ENCODE assay signal across 39 cellular contexts in the genomic region with DNA sequence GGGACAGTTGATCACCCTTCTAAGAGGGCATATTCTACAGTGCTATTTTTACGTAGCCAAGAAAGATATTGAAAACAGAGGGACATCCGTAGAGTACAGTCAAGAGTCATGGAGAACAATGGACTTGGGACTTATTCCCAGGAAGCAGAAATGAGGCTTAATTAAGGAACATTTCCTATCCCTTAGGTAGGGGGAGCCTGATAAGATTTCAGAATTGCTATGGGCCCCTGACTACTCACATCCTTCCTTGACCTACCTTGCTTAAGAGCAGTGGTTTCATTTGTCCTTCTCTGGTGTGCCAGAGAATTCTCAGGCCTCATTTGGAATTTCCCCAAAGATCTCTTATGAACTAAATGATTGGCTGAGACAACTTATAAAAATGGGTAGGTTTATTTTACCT.
"Had no signal": no experiment of that assay in that cellular context is flagged by ENCODE, and none has a peak within 500 bp of the region (broad histone marks: within the 10 kb centered on the region; RNA-seq: fewer than 3 reads in every experiment).

No MANE protein-coding gene starts in this region.

- FAIRE-seq: astrocyte, bronchial epithelial cell had no signal

- H3K4me3 Mint-ChIP-seq: activated naive CD4-positive, alpha-beta T cell treated with anti-CD3 and anti-CD28 coated beads for 36 hours; activated naive CD4-positive, alpha-beta T cell treated with anti-CD3 and anti-CD28 coated beads, Interleukin-2, amount 10 ng/mL, durations not matched to agents 7 days and 5 days; activated naive CD4-positive, alpha-beta T cell treated with anti-CD3 and anti-CD28 coated beads, Interleukin-2, amount 50 U/mL, for 24 hours; activated naive CD8-positive, alpha-beta T cell; activated naive CD8-positive, alpha-beta T cell treated with anti-CD3 and anti-CD28 coated beads for 36 hours; activated naive CD8-positive, alpha-beta T cell treated with anti-CD3 and anti-CD28 coated beads, Interleukin-2, amount 10 ng/mL, durations not matched to agents 7 days and 5 days; activated naive CD8-positive, alpha-beta T cell treated with anti-CD3 and anti-CD28 coated beads, Interleukin-2, amount 50 U/mL, for 24 hours; activated T-cell treated with anti-CD3 and anti-CD28 coated beads, Interleukin-2, amount 50 U/mL, for 24 hours; activated T-cell treated with anti-CD3 and anti-CD28 coated beads, Interleukin-2, amount 50 U/mL, for 4 hours; activated T-cell treated with anti-CD3 and anti-CD28 coated beads, Interleukin-2, amount 50 U/mL, for 72 hours; activated T-helper 1 cell treated with anti-CD3 and anti-CD28 coated beads, Interleukin-12 subunit alpha, Interleukin-12 subunit beta, Interleukin-2, Interleukin-4 antibody, amounts not matched to agents 30 ng/mL and 10 ng/mL and 1 ng/mL, durations not matched to agents 14 hours and 24 hours and 36 hours; activated T-helper 17 cell treated with anti-CD3 and anti-CD28 coated beads, Interleukin-2, amount 50 U/mL, for 72 hours; brain; central memory CD8-positive, alpha-beta T cell had no signal

- H3K4me1 Mint-ChIP-seq: activated naive CD4-positive, alpha-beta T cell treated with anti-CD3 and anti-CD28 coated beads, Interleukin-2, amount 10 ng/mL, durations not matched to agents 7 days and 5 days; activated naive CD4-positive, alpha-beta T cell treated with anti-CD3 and anti-CD28 coated beads, Interleukin-2, amount 50 U/mL, for 24 hours; activated naive CD8-positive, alpha-beta T cell treated with anti-CD3 and anti-CD28 coated beads for 36 hours; activated naive CD8-positive, alpha-beta T cell treated with anti-CD3 and anti-CD28 coated beads, Interleukin-2, amount 10 ng/mL, durations not matched to agents 7 days and 5 days; activated naive CD8-positive, alpha-beta T cell treated with anti-CD3 and anti-CD28 coated beads, Interleukin-2, amount 50 U/mL, for 24 hours; activated T-helper 17 cell treated with anti-CD3 and anti-CD28 coated beads, Interleukin-2, amount 50 U/mL, for 72 hours; brain; central memory CD8-positive, alpha-beta T cell had no signal

- H3K9me3 ChIP-seq: adrenal gland, ascending aorta, breast epithelium had no signal

- H3K27me3 Mint-ChIP-seq: activated naive CD4-positive, alpha-beta T cell treated with anti-CD3 and anti-CD28 coated beads, Interleukin-2, amount 50 U/mL, for 24 hours; central memory CD8-positive, alpha-beta T cell had no signal

- H3K9me3 Mint-ChIP-seq: activated naive CD4-positive, alpha-beta T cell treated with anti-CD3 and anti-CD28 coated beads for 36 hours; activated naive CD4-positive, alpha-beta T cell treated with anti-CD3 and anti-CD28 coated beads, Interleukin-2, amount 10 ng/mL, durations not matched to agents 7 days and 5 days; activated naive CD4-positive, alpha-beta T cell treated with anti-CD3 and anti-CD28 coated beads, Interleukin-2, amount 50 U/mL, for 24 hours; activated naive CD8-positive, alpha-beta T cell treated with anti-CD3 and anti-CD28 coated beads for 36 hours; activated naive CD8-positive, alpha-beta T cell treated with anti-CD3 and anti-CD28 coated beads, Interleukin-2, amount 50 U/mL, for 24 hours; activated T-cell treated with anti-CD3 and anti-CD28 coated beads, Interleukin-2, amount 50 U/mL, for 24 hours; activated T-cell treated with anti-CD3 and anti-CD28 coated beads, Interleukin-2, amount 50 U/mL, for 4 hours; activated T-helper 17 cell treated with anti-CD3 and anti-CD28 coated beads, Interleukin-2, amount 50 U/mL, for 72 hours; central memory CD8-positive, alpha-beta T cell had no signal

- H3K27ac Mint-ChIP-seq: activated naive CD4-positive, alpha-beta T cell treated with anti-CD3 and anti-CD28 coated beads for 36 hours; activated naive CD4-positive, alpha-beta T cell treated with anti-CD3 and anti-CD28 coated beads, Interleukin-2, amount 10 ng/mL, durations not matched to agents 7 days and 5 days; activated naive CD4-positive, alpha-beta T cell treated with anti-CD3 and anti-CD28 coated beads, Interleukin-2, amount 50 U/mL, for 24 hours; activated naive CD4-positive, alpha-beta T cell treated with anti-CD3 and anti-CD28 coated beads, Interleukin-2, amount 50 U/mL, for 72 hours; activated naive CD8-positive, alpha-beta T cell; activated naive CD8-positive, alpha-beta T cell treated with anti-CD3 and anti-CD28 coated beads for 36 hours; activated naive CD8-positive, alpha-beta T cell treated with anti-CD3 and anti-CD28 coated beads, Interleukin-2, amount 10 ng/mL, durations not matched to agents 7 days and 5 days; activated naive CD8-positive, alpha-beta T cell treated with anti-CD3 and anti-CD28 coated beads, Interleukin-2, amount 50 U/mL, for 24 hours; activated T-cell treated with anti-CD3 and anti-CD28 coated beads, Interleukin-2, amount 50 U/mL, for 24 hours; activated T-cell treated with anti-CD3 and anti-CD28 coated beads, Interleukin-2, amount 50 U/mL, for 72 hours; activated T-helper 1 cell treated with anti-CD3 and anti-CD28 coated beads, Interleukin-12 subunit alpha, Interleukin-12 subunit beta, Interleukin-2, Interleukin-4 antibody, amounts not matched to agents 30 ng/mL and 10 ng/mL and 1 ng/mL, durations not matched to agents 14 hours and 24 hours and 36 hours; activated T-helper 17 cell treated with anti-CD3 and anti-CD28 coated beads, Interleukin-2, amount 50 U/mL, for 72 hours; activated T-helper 2 cell treated with anti-CD3 and anti-CD28 coated beads, Interferon-gamma antibody, Interleukin-2, Interleukin-4, amounts not matched to agents 10 μg/mL and 5 μg/mL and 100 μg/mL, durations not matched to agents 14 hours and 24 hours and 36 hours; brain had no signal

- H3K36me3 Mint-ChIP-seq: activated naive CD4-positive, alpha-beta T cell treated with anti-CD3 and anti-CD28 coated beads, Interleukin-2, amount 10 ng/mL, durations not matched to agents 7 days and 5 days; activated naive CD4-positive, alpha-beta T cell treated with anti-CD3 and anti-CD28 coated beads, Interleukin-2, amount 50 U/mL, for 24 hours; activated naive CD4-positive, alpha-beta T cell treated with anti-CD3 and anti-CD28 coated beads, Interleukin-2, amount 50 U/mL, for 72 hours; activated naive CD8-positive, alpha-beta T cell; activated naive CD8-positive, alpha-beta T cell treated with anti-CD3 and anti-CD28 coated beads for 36 hours; activated naive CD8-positive, alpha-beta T cell treated with anti-CD3 and anti-CD28 coated beads, Interleukin-2, amount 10 ng/mL, durations not matched to agents 7 days and 5 days; brain had no signal

- H3K4me3 ChIP-seq: adrenal gland, ascending aorta, breast epithelium, cardiac muscle cell had no signal

- H3K27me3 ChIP-seq: adrenal gland, ascending aorta, brain microvascular endothelial cell, breast epithelium, cardiac muscle cell had no signal

- DNase-seq: activated effector memory CD4-positive, alpha-beta T cell treated with anti-CD3 and anti-CD28 coated beads, Interleukin-2, amount 50 U/mL, for 16 hours; activated effector memory CD4-positive, alpha-beta T cell treated with Interleukin-2 at 50 U/mL for 16 hours; activated gamma-delta T cell; activated gamma-delta T cell treated with Interleukin-2 at 50 U/mL for 16 hours; activated naive CD4-positive, alpha-beta T cell; activated naive CD4-positive, alpha-beta T cell treated with anti-CD3 and anti-CD28 coated beads for 36 hours; activated naive CD4-positive, alpha-beta T cell treated with anti-CD3 and anti-CD28 coated beads, Interleukin-2, amount 10 ng/mL, durations not matched to agents 7 days and 5 days; activated naive CD4-positive, alpha-beta T cell treated with anti-CD3 and anti-CD28 coated beads, Interleukin-2, amount 50 U/mL, for 16 hours; activated naive CD4-positive, alpha-beta T cell treated with Interleukin-2 at 50 U/mL for 16 hours; activated naive CD8-positive, alpha-beta T cell treated with anti-CD3 and anti-CD28 coated beads for 36 hours; activated naive CD8-positive, alpha-beta T cell treated with anti-CD3 and anti-CD28 coated beads, Interleukin-2, amount 10 ng/mL, durations not matched to agents 7 days and 5 days; activated naive CD8-positive, alpha-beta T cell treated with anti-CD3 and anti-CD28 coated beads, Interleukin-2, amount 50 U/mL, for 24 hours; activated T-cell treated with anti-CD3 and anti-CD28 coated beads, Interleukin-2, amount 50 U/mL, for 1 hour; activated T-cell treated with anti-CD3 and anti-CD28 coated beads, Interleukin-2, amount 50 U/mL, for 24 hours; activated T-cell treated with anti-CD3 and anti-CD28 coated beads, Interleukin-2, amount 50 U/mL, for 4 hours; activated T-cell treated with anti-CD3 and anti-CD28 coated beads, Interleukin-2, amount 50 U/mL, for 48 hours; activated T-cell treated with anti-CD3 and anti-CD28 coated beads, Interleukin-2, amount 50 U/mL, for 72 hours; adrenal gland; amniotic stem cell; amygdala; anterior cingulate cortex; aorta; brain microvascular endothelial cell; caudate nucleus; central memory CD4-positive, alpha-beta T cell; cerebellar nuclear complex had no signal

- ATAC-seq: activated naive CD4-positive, alpha-beta T cell treated with anti-CD3 and anti-CD28 coated beads, Interleukin-2, amount 50 U/mL, for 72 hours; activated naive CD8-positive, alpha-beta T cell treated with anti-CD3 and anti-CD28 coated beads, Interleukin-2, amount 50 U/mL, for 24 hours; activated T-cell treated with anti-CD3 and anti-CD28 coated beads, Interleukin-2, amount 50 U/mL, for 4 hours; activated T-cell treated with anti-CD3 and anti-CD28 coated beads, Interleukin-2, amount 50 U/mL, for 72 hours; activated T-helper 17 cell treated with anti-CD3 and anti-CD28 coated beads, Interleukin-2, amount 50 U/mL, for 72 hours had no signal

- H3K36me3 ChIP-seq: adrenal gland, ascending aorta, brain microvascular endothelial cell, breast epithelium, cardiac muscle cell had no signal

- H3K27ac ChIP-seq: adrenal gland, ascending aorta, brain microvascular endothelial cell, breast epithelium, cardiac muscle cell had no signal

- H3K4me1 ChIP-seq: adrenal gland, ascending aorta, breast epithelium had no signal
